14 cellular contexts compared by ENCODE assay signal in the genomic region with DNA sequence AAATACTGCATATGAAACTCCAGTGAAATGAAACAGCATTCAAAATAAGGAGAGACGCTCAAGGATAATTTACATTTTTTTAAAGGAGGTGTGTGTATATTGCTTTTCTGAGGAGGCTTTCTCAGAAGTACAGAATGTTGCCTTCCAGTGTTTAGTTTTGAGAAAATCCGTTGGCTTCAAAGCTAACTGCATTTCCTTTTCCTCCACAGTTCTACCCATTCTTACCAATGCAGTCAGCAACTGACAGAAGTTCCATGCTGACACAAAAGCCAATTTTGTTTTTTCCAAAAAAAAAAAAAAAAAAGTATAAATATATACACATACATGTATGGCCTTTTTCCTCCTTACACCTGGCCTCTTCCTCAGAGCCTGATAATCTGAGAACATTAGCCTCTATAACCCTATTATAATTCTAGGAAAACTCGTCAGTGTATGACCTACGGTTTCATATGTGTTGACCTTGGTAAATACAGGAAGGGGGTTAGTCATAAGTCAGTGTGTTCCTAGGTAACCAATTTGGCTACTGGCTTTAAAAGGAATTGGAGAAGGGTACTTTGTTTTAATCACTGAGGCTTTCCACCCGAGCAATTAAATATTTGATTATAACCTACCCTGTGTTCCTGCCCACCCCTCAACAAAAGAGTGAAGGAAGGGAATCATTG. TPM values are rescaled to one million over a fixed set of nuclear protein-coding genes. Genes with fewer than 3 reads are reported as not detected.
DNase-seq lines count a peak whose midpoint lies in the region; TF ChIP-seq lines count a peak whose summit lies in the region.
"Had no signal": no experiment of that assay in that cellular context is flagged by ENCODE, and none has a peak within 500 bp of the region (broad histone marks: within the 10 kb centered on the region; RNA-seq: fewer than 3 reads in every experiment).

No MANE protein-coding gene starts in this region.

- CTCF ChIA-PET in CD4-positive, alpha-beta memory T cell (lab: Charles Lee; ENCODE audit: partially characterized antibody) = interaction anchor here (0.7 to 5.7 kb wide), 9 partner anchors 26 to 488 kb away, joined by 3 to 44 read pairs (median 3); a partner anchor contains a TSS

- H3K9me3 Mint-ChIP-seq in CD4-positive, alpha-beta memory T cell = peaks cover 0 to 2% (median 0%) of the 10 kb centered on the region in 8 donors
- no peaks in the 10 kb centered on the region for H3K9me3 Mint-ChIP-seq in endothelial cell (ENCODE audit: unreplicated experiment)

- no peaks in the 10 kb centered on the region for H3K9me3 ChIP-seq in CD4-positive, alpha-beta memory T cell (ENCODE audit: control insufficient read depth in 1 of 2, low read length in 2 of 2)
- no peaks in the 10 kb centered on the region for H3K9me3 ChIP-seq in KOPT-K1 (ENCODE audit: insufficient read depth, low read length, poor library complexity, severe bottlenecking)
- H3K9me3 ChIP-seq in OCI-LY3 (ENCODE audit: insufficient read depth, low read length) = no peaks in the 10 kb centered on the region
- H3K9me3 ChIP-seq: uterus had no signal

- peak overlapping the region; percentile 46 to 76 (median 52) for H3K27ac Mint-ChIP-seq in CD4-positive, alpha-beta memory T cell
- peak overlapping the region; percentile 72 for H3K27ac Mint-ChIP-seq in endothelial cell (ENCODE audit: unreplicated experiment)

- no peaks in the 10 kb centered on the region for H3K36me3 ChIP-seq in CD4-positive, alpha-beta memory T cell (ENCODE audit: insufficient read depth, low read length)
- H3K36me3 ChIP-seq in KOPT-K1 (ENCODE audit: insufficient read depth, low read length) (peaks cover 37% of the 10 kb centered on the region), OCI-LY3 (replicated peaks; ENCODE audit: low read depth, low read length) (peaks cover 19% of the 10 kb centered on the region)
- H3K36me3 ChIP-seq: uterus had no signal

- no peak overlapping the region for H3K9ac ChIP-seq in OCI-LY3 (ENCODE audit: low read length)

- peak overlapping the region in 2 of 8 donors; percentile 50 to 57 for H3K4me3 Mint-ChIP-seq in CD4-positive, alpha-beta memory T cell
- no peak overlapping the region for H3K4me3 Mint-ChIP-seq in endothelial cell (ENCODE audit: unreplicated experiment)

- TF ChIP-seq POLR2A in erythroblast (IDR thresholded peaks at IDR 0.05; ENCODE audit: low read length) = no peak

- peaks cover 11% of the 10 kb centered on the region in 2 donors for H3K36me3 Mint-ChIP-seq in CD4-positive, alpha-beta memory T cell
- H3K36me3 Mint-ChIP-seq in endothelial cell (ENCODE audit: low read depth, unreplicated experiment) = no peaks in the 10 kb centered on the region

- no peaks in the 10 kb centered on the region for H3K79me2 ChIP-seq in OCI-LY3 (ENCODE audit: low read length)

- intact Hi-C loops in CD4-positive, alpha-beta memory T cell (cut with micrococcal nuclease) = no loop called here
- intact Hi-C loops in posterior vena cava (cut with DNase I) = loop anchor here (10.0 kb wide), 1 partner anchor 488 kb away; no protein-coding TSS in a partner anchor

- H3K27me3 Mint-ChIP-seq in CD4-positive, alpha-beta memory T cell = no peaks in the 10 kb centered on the region
- H3K27me3 Mint-ChIP-seq in endothelial cell (ENCODE audit: unreplicated experiment) = no peaks in the 10 kb centered on the region

- H3K4me1 Mint-ChIP-seq in CD4-positive, alpha-beta memory T cell = peaks cover 15 to 36% (median 24%) of the 10 kb centered on the region in 4 donors
- peaks cover 14% of the 10 kb centered on the region for H3K4me1 Mint-ChIP-seq in endothelial cell (ENCODE audit: unreplicated experiment)

- DNase-seq in CD4-positive, alpha-beta memory T cell = no peak
- DNase-seq in endothelial cell (ENCODE audit: low spot score) (no peak), erythroblast (lab: John Stamatoyannopoulos, UW) (no peak), putamen (ENCODE audit: low spot score) (no peak), posterior vena cava (ENCODE audit: low spot score) (no peak), kidney glomerular epithelial cell (lab: John Stamatoyannopoulos, UW) (no peak)
- DNase-seq: anterior cingulate cortex, Kasumi-1, NCI-H510A treated with DMSO at 0.1 percent for 48 hours, uterus had no signal

- H2AFZ ChIP-seq in OCI-LY3 (ENCODE audit: low read depth, low read length) = no peak overlapping the region
- H2AFZ ChIP-seq: hepatocyte had no signal

- peaks cover 19% of the 10 kb centered on the region for H4K20me1 ChIP-seq in OCI-LY3 (ENCODE audit: insufficient read depth, low read length)

- POLR2A ChIA-PET in CD4-positive, alpha-beta memory T cell (lab: Charles Lee; ENCODE audit: partially characterized antibody) = interaction anchor here (0.7 to 1.0 kb wide), 2 partner anchors 67 to 311 kb away, joined by 3 read pairs; a partner anchor contains a TSS

- no peak overlapping the region for H3K4me3 ChIP-seq in CD4-positive, alpha-beta memory T cell (ENCODE audit: low read length in 2 of 2)
- peak overlapping the region; percentile 10; the same call in 1 of the 2 replicates for H3K4me3 ChIP-seq in OCI-LY3 (ENCODE audit: low read length)
- H3K4me3 ChIP-seq: hepatocyte, SK-N-MC, uterus had no signal

- peaks cover 24% of the 10 kb centered on the region for H3K4me1 ChIP-seq in CD4-positive, alpha-beta memory T cell (ENCODE audit: insufficient read depth, low read length)
- peaks cover 39% of the 10 kb centered on the region for H3K4me1 ChIP-seq in OCI-LY3 (ENCODE audit: low read length)
- H3K4me1 ChIP-seq: uterus had no signal

- H3K27me3 ChIP-seq in CD4-positive, alpha-beta memory T cell (ENCODE audit: insufficient read depth, low read length) = no peaks in the 10 kb centered on the region
- H3K27me3 ChIP-seq in OCI-LY3 (ENCODE audit: low read depth, low read length) = peaks cover 13% of the 10 kb centered on the region
- H3K27me3 ChIP-seq: hepatocyte, uterus had no signal

- no peak overlapping the region for H3K27ac ChIP-seq in CD4-positive, alpha-beta memory T cell (ENCODE audit: low read depth, low read length)
- H3K27ac ChIP-seq in KOPT-K1 (ENCODE audit: low read depth, low read length, poor library complexity, severe bottlenecking) (peak overlapping the region; percentile 77), OCI-LY3 (ENCODE audit: low read length) (no peak overlapping the region)
- H3K27ac ChIP-seq: hepatocyte, SK-N-MC, uterus had no signal

- TF ChIP-seq CTCF in OCI-LY3 (IDR thresholded peaks at IDR 0.05; ENCODE audit: low read depth, low read length) (no peak), endothelial cell (IDR thresholded peaks at IDR 0.05; ENCODE audit: unreplicated experiment) (no peak)

- H3K4me2 ChIP-seq in OCI-LY3 (ENCODE audit: low read length) = peak overlapping the region; percentile 40
- H3K4me2 ChIP-seq: hepatocyte had no signal

RNA-seq across cellular contexts. Expression of a gene that starts 24.2 kb away (rescaled TPM):
- 10 to 100 TPM; 15.4 to 16.5 TPM for total RNA-seq in CD4-positive, alpha-beta memory T cell
- 10 to 100 TPM in 1 of 2 donors, 1 to 10 TPM in 1; 7.4 to 17.0 TPM for polyA plus RNA-seq in CD4-positive, alpha-beta memory T cell
- 17.5 TPM for total RNA-seq in endothelial cell (ENCODE audit: unreplicated experiment)
- total RNA-seq in posterior vena cava = 1 to 10 TPM; 7.5 to 9.0 TPM

RNA-seq across cellular contexts. Expression of a gene that starts 24.4 kb away (rescaled TPM):
- 10 to 100 TPM; 81.5 to 81.6 TPM for total RNA-seq in CD4-positive, alpha-beta memory T cell
- 10 to 100 TPM; 96.3 to 96.5 TPM for polyA plus RNA-seq in CD4-positive, alpha-beta memory T cell
- total RNA-seq in endothelial cell (ENCODE audit: unreplicated experiment) (61.7 TPM), posterior vena cava (10 to 100 TPM; 44.4 to 44.7 TPM)
